Comparison of ENCODE assay signal across 1 cellular context in genomic region chr16:8720080-8720966, GRCh38.
A peak's percentile ranks its signal among the peaks of the same experiment; 100 is the strongest.
TF ChIP-seq lines count a peak whose summit lies in the region.

No MANE protein-coding gene starts in this region.

TF ChIP-seq in HepG2, 621 proteins besides CTCF, POLR2A, EP300 and RAD21 (continued from another document and continues in another):
- TF ChIP-seq SOX13 (IDR thresholded peaks at IDR 0.05) (no peak), SOX13 (CRISPR knock-in tag; conservative IDR thresholded peaks at IDR 0.05 in 1 of 2, IDR thresholded peaks at IDR 0.05 in 1 of 2) (peak in 1 of 2 experiments; percentile 54; a peak in 2 of 4 replicates), HNF1B (CRISPR knock-in tag; IDR thresholded peaks at IDR 0.05) (no peak; the same call in 1 of the 2 replicates), SAP130 (CRISPR knock-in tag; IDR thresholded peaks at IDR 0.05; ENCODE audit: low read depth) (peak; percentile 73), ARID3A (IDR thresholded peaks at IDR 0.05; ENCODE audit: low read depth, low read length) (no peak), ZBTB4 (CRISPR knock-in tag; IDR thresholded peaks at IDR 0.05; ENCODE audit: borderline replicate concordance) (no peak), ZBTB34 (CRISPR knock-in tag; IDR thresholded peaks at IDR 0.05) (0 out of 2 replicates have a peak, but pooled peaks have one; percentile 27), PHF8 (CRISPR knock-in tag; IDR thresholded peaks at IDR 0.05) (peak; percentile 35; the same call in 1 of the 2 replicates), ZNF235 (CRISPR knock-in tag; IDR thresholded peaks at IDR 0.05; ENCODE audit: borderline replicate concordance) (no peak), ZNF788 (CRISPR knock-in tag; IDR thresholded peaks at IDR 0.05; ENCODE audit: borderline replicate concordance) (no peak), MIXL1 (CRISPR knock-in tag; IDR thresholded peaks at IDR 0.05) (no peak), ARID4A (CRISPR knock-in tag; IDR thresholded peaks at IDR 0.05; ENCODE audit: borderline replicate concordance) (peak; percentile 72; the same call in 1 of the 2 replicates), IRF9 (CRISPR knock-in tag; IDR thresholded peaks at IDR 0.05; ENCODE audit: borderline replicate concordance) (no peak), ZFY (CRISPR knock-in tag; IDR thresholded peaks at IDR 0.05) (0 out of 2 replicates have a peak, but pooled peaks have one; percentile 32), FOXA3 (CRISPR knock-in tag; IDR thresholded peaks at IDR 0.05) (peak; percentile 18; the same call in 1 of the 2 replicates), REL (CRISPR knock-in tag; conservative IDR thresholded peaks at IDR 0.05) (no peak), CSRNP1 (CRISPR knock-in tag; IDR thresholded peaks at IDR 0.05) (no peak), KLF12 (CRISPR knock-in tag; IDR thresholded peaks at IDR 0.05; ENCODE audit: borderline replicate concordance) (no peak), CBX5 (CRISPR knock-in tag; IDR thresholded peaks at IDR 0.05; ENCODE audit: borderline replicate concordance) (0 out of 2 replicates have a peak, but pooled peaks have one; percentile 49), SOX5 (CRISPR knock-in tag; IDR thresholded peaks at IDR 0.05; ENCODE audit: borderline replicate concordance) (peak; percentile 40; the same call in 1 of the 2 replicates), ZNF343 (CRISPR knock-in tag; IDR thresholded peaks at IDR 0.05) (no peak), MTERF4 (CRISPR knock-in tag; IDR thresholded peaks at IDR 0.05) (no peak), PITX1 (CRISPR knock-in tag; IDR thresholded peaks at IDR 0.05) (peak; percentile 79; the same call in 1 of the 2 replicates), FOXP4 (CRISPR knock-in tag; IDR thresholded peaks at IDR 0.05) (no peak), ZNF530 (CRISPR knock-in tag; IDR thresholded peaks at IDR 0.05; ENCODE audit: low read depth) (no peak), ZNF124 (CRISPR knock-in tag; IDR thresholded peaks at IDR 0.05) (peak; percentile 44; the same call in 1 of the 2 replicates), CHD4 (IDR thresholded peaks at IDR 0.05; ENCODE audit: borderline replicate concordance, low read length) (peak; percentile 83), TOE1 (CRISPR knock-in tag; IDR thresholded peaks at IDR 0.05) (no peak), CEBPG (CRISPR knock-in tag; IDR thresholded peaks at IDR 0.05) (no peak), ZFX (CRISPR knock-in tag; IDR thresholded peaks at IDR 0.05; ENCODE audit: low read depth) (peak; percentile 44; the same call in 1 of the 2 replicates), TFAP4 (IDR thresholded peaks at IDR 0.05; ENCODE audit: borderline replicate concordance, low read depth) (peak; percentile 52), RARA (CRISPR knock-in tag; IDR thresholded peaks at IDR 0.05) (peak; percentile 49), RFX5 (IDR thresholded peaks at IDR 0.05; ENCODE audit: low read depth, low read length) (peak; percentile 93), PCBP2 (optimal IDR thresholded peaks at IDR 0.05; ENCODE audit: low read depth, low read length, poor library complexity, severe bottlenecking) (no peak)
